Comparison of ENCODE assay signal across 8 cellular contexts in the genomic region with DNA sequence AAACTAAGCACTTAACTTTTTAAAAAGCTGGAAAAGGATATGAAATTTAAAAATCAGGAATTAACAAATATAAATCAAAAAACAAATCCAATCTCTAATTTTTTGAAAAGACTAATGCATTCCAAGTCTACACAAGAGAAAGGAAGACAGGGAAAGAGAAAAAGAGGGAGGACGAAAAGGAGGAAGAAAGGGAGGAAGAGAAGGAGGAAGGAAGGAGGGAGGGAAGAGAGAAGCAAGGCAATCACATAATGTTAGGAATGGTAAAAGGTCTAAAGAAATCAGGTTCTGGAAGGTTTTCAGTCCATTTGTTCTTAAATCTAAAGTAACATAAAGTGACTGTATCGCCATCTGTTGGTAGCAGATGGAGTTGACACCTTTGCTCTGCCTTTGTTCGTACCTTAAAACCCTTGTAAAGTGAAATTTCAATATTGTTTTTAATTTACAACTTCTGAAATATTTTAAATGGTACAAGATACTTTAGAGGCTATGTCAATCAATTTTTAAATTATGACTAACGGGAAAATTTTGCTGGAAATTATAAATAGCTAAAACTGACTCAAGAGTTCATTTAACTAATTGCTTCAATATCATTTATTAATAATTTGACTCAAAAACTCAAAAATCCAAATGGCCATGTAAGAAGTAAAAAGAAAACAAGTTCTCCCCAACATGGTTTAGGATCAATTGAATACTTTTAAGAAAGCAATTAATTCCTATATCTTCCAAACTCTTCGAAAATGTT. TPM values are rescaled to one million over a fixed set of nuclear protein-coding genes. Genes with fewer than 3 reads are reported as not detected.
DNase-seq lines count a peak whose midpoint lies in the region; ATAC-seq, FAIRE-seq and TF ChIP-seq lines count a peak whose summit lies in the region.

No MANE protein-coding gene starts in this region.

- intact Hi-C loops in breast epithelium (cut with DNase I; ENCODE audit: low total_unique reads) = no loop called here
- intact Hi-C loops in aorta (cut with DNase I) = no loop called here

- peaks cover 19% of the 10 kb centered on the region for H3K27me3 ChIP-seq in OCI-LY3 (ENCODE audit: low read depth, low read length)
- no peaks in the 10 kb centered on the region for H3K27me3 ChIP-seq in breast epithelium
- H3K27me3 ChIP-seq in aorta (ENCODE audit: control insufficient read depth in 1 of 2, insufficient read depth in 2 of 2, low read length in 1 of 2) = no peaks in the 10 kb centered on the region

- no peak overlapping the region for H3K9ac ChIP-seq in OCI-LY3 (ENCODE audit: low read length)

- H2AFZ ChIP-seq in OCI-LY3 (ENCODE audit: low read depth, low read length) = no peak overlapping the region

- H3K27ac ChIP-seq in OCI-LY3 (ENCODE audit: low read length) = no peak overlapping the region
- no peak overlapping the region for H3K27ac ChIP-seq in breast epithelium
- no peak overlapping the region for H3K27ac ChIP-seq in aorta (ENCODE audit: low read depth in 1 of 2, low read length in 2 of 2)

- no peak overlapping the region for H3K4me2 ChIP-seq in OCI-LY3 (ENCODE audit: low read length)

- H3K9me3 ChIP-seq in OCI-LY3 (ENCODE audit: insufficient read depth, low read length) (no peaks in the 10 kb centered on the region), breast epithelium (no peaks in the 10 kb centered on the region), aorta (ENCODE audit: control insufficient read depth, low read length) (no peaks in the 10 kb centered on the region)

- DNase-seq in Caki2 (ENCODE audit: low read depth) (peak; percentile 26), H54 (ENCODE audit: insufficient read length, low spot score) (no peak), breast epithelium (ENCODE audit: low spot score in 2 of 2) (no peak), medulla oblongata (ENCODE audit: extremely low spot score) (peak; percentile 42), aorta (no peak)

- H3K4me3 ChIP-seq in OCI-LY3 (ENCODE audit: low read length) (no peak overlapping the region), breast epithelium (no peak overlapping the region), aorta (ENCODE audit: low read length in 2 of 2) (no peak overlapping the region)

- TF ChIP-seq CTCF in OCI-LY3 (IDR thresholded peaks at IDR 0.05; ENCODE audit: low read depth, low read length) (peak; percentile 88), breast epithelium (IDR thresholded peaks at IDR 0.05) (peak in 2 of 3 donors; percentile 51 to 60)

- in situ Hi-C loops in Caki2 (cut with HindIII; ENCODE audit: low pct_unique_long_range_greater_than_20kb, low sequenced_read_pairs) = no loop called here

- WGBS in aorta, 2 donors = 30 to 31% methylated on average over 5 of the region's 5 CpGs

- peak; percentile 86 for FAIRE-seq in H54 (lab: Jason Lieb, UNC)

- TF ChIP-seq POLR2A in H54 (IDR thresholded peaks at IDR 0.05; ENCODE audit: low read depth, low read length) = no peak
- no peak for TF ChIP-seq POLR2A in breast epithelium (IDR thresholded peaks at IDR 0.05)

- no peaks in the 10 kb centered on the region for H4K20me1 ChIP-seq in OCI-LY3 (ENCODE audit: insufficient read depth, low read length)

- no peaks in the 10 kb centered on the region for H3K4me1 ChIP-seq in OCI-LY3 (ENCODE audit: low read length)
- H3K4me1 ChIP-seq in breast epithelium = no peaks in the 10 kb centered on the region
- no peaks in the 10 kb centered on the region for H3K4me1 ChIP-seq in aorta (ENCODE audit: control insufficient read depth in 1 of 2, insufficient read depth in 2 of 2, low read length in 2 of 2)

- ATAC-seq in GM18511 (IDR thresholded peaks at IDR 0.05; ENCODE audit: unreplicated experiment) (no peak), HG02623 (IDR thresholded peaks at IDR 0.05; ENCODE audit: unreplicated experiment) (no peak), aorta (ENCODE audit: low FRiP score) (no peak)

- no peaks in the 10 kb centered on the region for H3K79me2 ChIP-seq in OCI-LY3 (ENCODE audit: low read length)

- H3K36me3 ChIP-seq in OCI-LY3 (replicated peaks; ENCODE audit: low read depth, low read length) (no peaks in the 10 kb centered on the region), breast epithelium (no peaks in the 10 kb centered on the region), aorta (ENCODE audit: control insufficient read depth in 1 of 2, insufficient read depth in 2 of 2, low read length in 1 of 2) (no peaks in the 10 kb centered on the region)

RNA-seq across cellular contexts. Expression of a gene that starts 20.4 kb away (rescaled TPM):
- total RNA-seq in Caki2 (2014; rRNA removed; shearing (Covaris generic); ENCODE audit: low replicate concordance) = 2.5 and 16.9 TPM in 2 replicates
- 10 to 100 TPM in 2 of 3 donors, 1 to 10 TPM in 1; 6.4 to 12.1 (median 10.7) TPM for total RNA-seq in breast epithelium
- 10 to 100 TPM in 1 of 2 donors, 1 to 10 TPM in 1; 7.6 to 12.8 TPM for total RNA-seq in aorta
- 1 to 10 TPM in 1 of 2 donors, under 1 TPM in 1; 0.46 to 2.9 TPM for polyA plus RNA-seq in aorta

Comparison
In these comparisons a context has a peak if more than half of its experiments do, and no peak if none do; other contexts are left out.
1. DNase-seq: peak in Caki2 (single experiment) and medulla oblongata (single experiment); none in H54 (single experiment), breast epithelium (0 of 2) and aorta (0 of 2).